In the genomic region with DNA sequence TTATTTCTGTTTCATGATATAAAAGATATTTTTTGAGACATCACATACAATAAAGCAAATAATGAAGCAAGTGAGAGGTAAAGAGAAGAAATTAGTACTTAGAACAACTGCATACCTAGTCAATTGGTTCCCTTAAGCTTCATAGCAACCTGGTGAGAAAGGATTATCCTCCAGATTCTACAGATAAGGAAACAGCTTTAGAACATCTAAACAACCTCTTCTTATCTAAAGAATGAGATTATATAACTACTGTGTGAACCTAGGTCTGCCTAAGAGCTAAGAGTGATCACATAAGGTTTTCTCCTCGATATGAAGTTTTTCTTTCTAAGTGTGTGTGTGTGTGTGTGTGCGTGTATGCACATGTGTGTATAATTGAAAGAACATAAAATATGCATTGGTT, we compare ENCODE assay signal across 23 cellular contexts.
"Had no signal": no experiment of that assay in that cellular context is flagged by ENCODE, and none has a peak within 500 bp of the region (broad histone marks: within the 10 kb centered on the region; RNA-seq: fewer than 3 reads in every experiment).

No MANE protein-coding gene starts in this region.

- ATAC-seq: activated CD8-positive, alpha-beta T cell treated with anti-CD3 and anti-CD28 coated beads, Interleukin-2, amount 10 ng/mL, durations not matched to agents 7 days and 5 days; activated naive CD4-positive, alpha-beta T cell treated with anti-CD3 and anti-CD28 coated beads, Interleukin-2, amount 50 U/mL, for 72 hours; T-helper 17 cell; WTC11 had no signal

- H3K4me2 ChIP-seq: KMS-11 had no signal

- H3K4me3 ChIP-seq: MG63 had no signal

- H3K9me3 ChIP-seq: MG63 had no signal

- DNase-seq: activated CD4-positive, alpha-beta T cell treated with anti-CD3 and anti-CD28 coated beads for 48 hours; activated CD4-positive, alpha-beta T cell treated with anti-CD3 and anti-CD28 coated beads, Interleukin-2, amount 50 U/mL, for 4 hours; activated CD4-positive, CD25-positive, alpha-beta regulatory T cell treated with anti-CD3 and anti-CD28 coated beads, Interleukin-2, amount 50 U/mL, for 72 hours; activated CD8-positive, alpha-beta memory T cell treated with anti-CD3 and anti-CD28 coated beads, Interleukin-2, amount 50 U/mL, for 48 hours; activated CD8-positive, alpha-beta T cell treated with anti-CD3 and anti-CD28 coated beads, Interleukin-2, amount 10 ng/mL, durations not matched to agents 7 days and 5 days; activated effector memory CD4-positive, alpha-beta T cell treated with Interleukin-2 at 50 U/mL for 16 hours; activated naive CD4-positive, alpha-beta T cell; activated T-cell treated with anti-CD3 and anti-CD28 coated beads, Interleukin-2, amount 50 U/mL, for 24 hours; amygdala; MG63; MV-4-11; NCI-H1436 treated with DMSO at 0.1 percent for 48 hours; NCI-H1930; NCI-H2107; NCI-H2171 treated with DMSO at 0.1 percent for 48 hours; NCI-H226; SIG-M5; T-helper 17 cell; T-helper 9 cell had no signal

- H3K27ac ChIP-seq: KMS-11 had no signal

- H3K36me3 ChIP-seq: MG63 had no signal

- FAIRE-seq: astrocyte had no signal

- H3K9ac ChIP-seq: KMS-11 had no signal

- H3K27me3 ChIP-seq: MG63 had no signal
